8 cellular contexts compared by ENCODE assay signal in genomic region chr3:10459954-10460754, GRCh38. TPM values are rescaled to one million over a fixed set of nuclear protein-coding genes. Genes with fewer than 3 reads are reported as not detected.
DNase-seq lines count a peak whose midpoint lies in the region; ATAC-seq and TF ChIP-seq lines count a peak whose summit lies in the region.

No MANE protein-coding gene starts in this region.

- no peak overlapping the region for H2BK120ac ChIP-seq in neuronal stem cell (ENCODE audit: low read depth, low read length)

- no peak overlapping the region for H3K4me3 ChIP-seq in CD8-positive, alpha-beta memory T cell (ENCODE audit: low read length)
- no peak overlapping the region for H3K4me3 ChIP-seq in epithelial cell of esophagus (ENCODE audit: low read length)
- no peak overlapping the region for H3K4me3 ChIP-seq in neuronal stem cell (ENCODE audit: low read length in 2 of 2)

- no peak overlapping the region for H3K4me3 Mint-ChIP-seq in CD8-positive, alpha-beta memory T cell

- no peaks in the 10 kb centered on the region for H3K4me1 Mint-ChIP-seq in CD8-positive, alpha-beta memory T cell

- H3K9me3 Mint-ChIP-seq in CD8-positive, alpha-beta memory T cell: no peaks in the 10 kb centered on the region

- H3K9ac ChIP-seq in neuronal stem cell (ENCODE audit: low read depth, low read length, poor library complexity): no peak overlapping the region

- H3K4me2 ChIP-seq in neuronal stem cell (ENCODE audit: insufficient read depth, low read length, poor library complexity, severe bottlenecking): no peak overlapping the region

- H4K91ac ChIP-seq in neuronal stem cell (ENCODE audit: low read depth, low read length, poor library complexity): no peak overlapping the region

- no peak overlapping the region for H3K4ac ChIP-seq in neuronal stem cell (ENCODE audit: low read length)

- H4K8ac ChIP-seq in neuronal stem cell (ENCODE audit: low read depth, low read length): no peak overlapping the region

- no CpG with 5 or more reads among the region's 5 CpGs for WGBS in neuronal stem cell (ENCODE audit: extremely low coverage in 2 of 2, insufficient read length in 2 of 2, insufficient replicate concordance in 1 of 2), 2 donors

- CTCF ChIA-PET in CD8-positive, alpha-beta memory T cell (lab: Charles Lee): no interaction called here

- no peak for ATAC-seq in GM21390 (IDR thresholded peaks at IDR 0.05; ENCODE audit: unreplicated experiment)

- no peaks in the 10 kb centered on the region for H3K36me3 Mint-ChIP-seq in CD8-positive, alpha-beta memory T cell

- H3K79me1 ChIP-seq in neuronal stem cell (ENCODE audit: low read depth, low read length): no peaks in the 10 kb centered on the region

- peak; percentile 31 to 67 (median 42) for DNase-seq in CD8-positive, alpha-beta memory T cell
- peak; percentile 75 for DNase-seq in HT1080 (ENCODE audit: low read depth)
- peak; percentile 3 for DNase-seq in activated CD4-positive, CD25-positive, alpha-beta regulatory T cell treated with anti-CD3 and anti-CD28 coated beads, Interleukin-2, amount 50 U/mL, for 16 hours (ENCODE audit: low read depth, low spot score)
- peak; percentile 83 for DNase-seq in epithelial cell of esophagus (ENCODE audit: low read depth)
- DNase-seq in neuronal stem cell (ENCODE audit: low spot score): peak; percentile 97
- no peak for DNase-seq in NCI-H774 (lab: John Stamatoyannopoulos, UW)
- no peak for DNase-seq in posterior vena cava (ENCODE audit: low spot score)

- no peak overlapping the region for H3K23ac ChIP-seq in neuronal stem cell (ENCODE audit: low read depth, low read length, poor library complexity)

- H3K27ac ChIP-seq in CD8-positive, alpha-beta memory T cell (ENCODE audit: low read depth, low read length): no peak overlapping the region
- no peak overlapping the region for H3K27ac ChIP-seq in neuronal stem cell (replicated peaks; ENCODE audit: low read length)

- no peaks in the 10 kb centered on the region for H3K4me1 ChIP-seq in CD8-positive, alpha-beta memory T cell (ENCODE audit: insufficient read depth, low read length)
- H3K4me1 ChIP-seq in neuronal stem cell (ENCODE audit: control insufficient read depth in 2 of 2, insufficient read depth in 1 of 2, low read depth in 1 of 2, low read length in 2 of 2): peaks cover 0 to 2% of the 10 kb centered on the region in 2 donors

- H3K14ac ChIP-seq in neuronal stem cell (ENCODE audit: low read length): no peak overlapping the region

- POLR2A ChIA-PET in CD8-positive, alpha-beta memory T cell (lab: Charles Lee): no interaction called here

- no peak for TF ChIP-seq CTCF in epithelial cell of esophagus (IDR thresholded peaks at IDR 0.05; ENCODE audit: insufficient read depth, low read depth, low read length, missing control alignments)

- H3K36me3 ChIP-seq in CD8-positive, alpha-beta memory T cell (ENCODE audit: insufficient read depth, low read length): no peaks in the 10 kb centered on the region
- H3K36me3 ChIP-seq in neuronal stem cell (replicated peaks in 1 of 2; ENCODE audit: control insufficient read depth in 2 of 2, insufficient read depth in 2 of 2, low read length in 2 of 2): no peaks in the 10 kb centered on the region

- H3K9me3 ChIP-seq in CD8-positive, alpha-beta memory T cell (ENCODE audit: low read length): no peaks in the 10 kb centered on the region
- no peaks in the 10 kb centered on the region for H3K9me3 ChIP-seq in neuronal stem cell (replicated peaks in 1 of 2; ENCODE audit: control insufficient read depth in 2 of 2, insufficient read depth in 1 of 2, low read depth in 1 of 2, low read length in 2 of 2)

- peaks cover 12 to 13% of the 10 kb centered on the region in 2 donors for H3K27me3 Mint-ChIP-seq in CD8-positive, alpha-beta memory T cell

- H2AFZ ChIP-seq in neuronal stem cell (ENCODE audit: low read length): no peak overlapping the region

- H2BK12ac ChIP-seq in neuronal stem cell (ENCODE audit: low read length): no peak overlapping the region

- H3K18ac ChIP-seq in neuronal stem cell (ENCODE audit: low read length): no peak overlapping the region

- no peak overlapping the region for H3K27ac Mint-ChIP-seq in CD8-positive, alpha-beta memory T cell

- intact Hi-C loops in posterior vena cava (cut with DNase I): no loop called here

- H2BK15ac ChIP-seq in neuronal stem cell (ENCODE audit: low read length): no peak overlapping the region

- no peak overlapping the region for H2AK5ac ChIP-seq in neuronal stem cell (ENCODE audit: low read depth, low read length)

- H2BK5ac ChIP-seq in neuronal stem cell (ENCODE audit: low read length): no peak overlapping the region

- H3K27me3 ChIP-seq in CD8-positive, alpha-beta memory T cell (ENCODE audit: insufficient read depth, low read length, poor library complexity, severe bottlenecking): no peaks in the 10 kb centered on the region
- H3K27me3 ChIP-seq in neuronal stem cell (ENCODE audit: control insufficient read depth in 3 of 3, insufficient read depth in 3 of 3, low read depth in 1 of 3, low read length in 3 of 3): peaks cover 0 to 3% (median 0%) of the 10 kb centered on the region in 3 experiments

RNA-seq across cellular contexts. Expression of gene ATP2B2, which starts 45.2 kb away (rescaled TPM):
- not detected for total RNA-seq in CD8-positive, alpha-beta memory T cell
- polyA plus RNA-seq in CD8-positive, alpha-beta memory T cell: not detected
- total RNA-seq in HT1080 (2014; rRNA removed; shearing (Covaris generic)): 0.03 TPM in 1 of 2 replicates, not detected in the other
- polyA plus RNA-seq in HT1080 (2015; cell fraction: cytosol; rRNA removed): 0.07 TPM in 1 of 2 replicates, not detected in the other
- polyA plus RNA-seq in HT1080 (2015; cell fraction: nucleus; rRNA removed): 0.12 and 0.22 TPM in 2 replicates
- polyA plus RNA-seq in neuronal stem cell (2013, experiment 1 of 2): 0.15 TPM
- 0.17 TPM for polyA plus RNA-seq in neuronal stem cell (2013, experiment 2 of 2)
- under 1 TPM; 0.29 to 0.42 TPM for total RNA-seq in posterior vena cava

Comparison
In these comparisons a context has a peak if more than half of its experiments do, and no peak if none do; other contexts are left out.
1. DNase-seq: peak in CD8-positive, alpha-beta memory T cell (5 of 5), HT1080 (single experiment), activated CD4-positive, CD25-positive, alpha-beta regulatory T cell treated with anti-CD3 and anti-CD28 coated beads, Interleukin-2, amount 50 U/mL, for 16 hours (single experiment), epithelial cell of esophagus (single experiment) and neuronal stem cell (single experiment); none in NCI-H774 (single experiment) and posterior vena cava (single experiment).